In the genomic region with DNA sequence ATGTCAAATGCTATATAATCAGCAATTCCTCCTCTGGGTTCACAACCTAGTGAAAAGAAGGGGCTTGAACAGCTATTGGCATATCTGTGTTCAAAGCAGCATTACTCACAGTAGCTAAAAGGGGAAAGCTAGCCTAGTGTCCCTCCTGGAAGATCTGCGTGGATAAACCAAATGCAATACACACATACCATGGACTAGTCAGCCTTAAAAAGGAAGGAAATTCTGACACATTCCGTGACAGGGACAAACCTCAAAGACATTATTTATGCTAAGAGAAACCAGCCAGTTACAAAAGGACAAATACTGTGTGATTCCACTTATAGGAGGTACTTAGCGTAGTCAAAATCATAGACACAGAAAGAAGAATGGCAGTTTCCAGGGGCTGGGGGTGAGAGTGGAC, we compare ENCODE assay signal across 1 cellular context.
TF ChIP-seq lines count a peak whose summit lies in the region.

No MANE protein-coding gene starts in this region.

TF ChIP-seq in IMR-90, 13 proteins besides CTCF, POLR2A, EP300 and RAD21 (continued from another document):
- TF ChIP-seq ELK1 (IDR thresholded peaks at IDR 0.05; ENCODE audit: borderline replicate concordance, low read depth, low read length) (no peak), FOS (IDR thresholded peaks at IDR 0.05; ENCODE audit: low read depth, low read length) (no peak), BHLHE40 (IDR thresholded peaks at IDR 0.05; ENCODE audit: low read depth, low read length) (no peak), USF2 (IDR thresholded peaks at IDR 0.05; ENCODE audit: low read depth, low read length) (no peak), CHD1 (IDR thresholded peaks at IDR 0.05; ENCODE audit: low read depth, low read length) (no peak)
